Comparison of ENCODE assay signal across 9 cellular contexts in genomic region chr20:38589351-38589750, GRCh38. TPM values are rescaled to one million over a fixed set of nuclear protein-coding genes. Genes with fewer than 3 reads are reported as not detected.
"Had no signal": no experiment of that assay in that cellular context is flagged by ENCODE, and none has a peak within 500 bp of the region (broad histone marks: within the 10 kb centered on the region; RNA-seq: fewer than 3 reads in every experiment).

No MANE protein-coding gene starts in this region.

- H3K4me1 ChIP-seq: HAP-1 had no signal

- H3K4me1 Mint-ChIP-seq: GM23338, IgD-negative memory B cell had no signal

- ATAC-seq: GM23338, HCT116 had no signal

- H3K9me3 Mint-ChIP-seq: GM23338, HFFc6, IgD-negative memory B cell had no signal

- H3K4me3 Mint-ChIP-seq: GM23338, HFFc6, IgD-negative memory B cell had no signal

- H3K9me3 ChIP-seq: HAP-1 had no signal

- DNase-seq: H7, HFFc6, KBM-7 had no signal

- H3K4me3 ChIP-seq: GM23338, HAP-1 had no signal

- H3K36me3 ChIP-seq: HAP-1 had no signal

- H3K36me3 Mint-ChIP-seq: IgD-negative memory B cell had no signal

- H3K27ac Mint-ChIP-seq: GM23338, HFFc6, IgD-negative memory B cell had no signal

RNA-seq across cellular contexts. Expression of gene ADIG, which starts 8.4 kb away (rescaled TPM):
- total RNA-seq: GM23338, H4, H7, HFFc6, HT-29 had no signal
- polyA plus RNA-seq: GM23338, IgD-negative memory B cell had no signal

RNA-seq across cellular contexts. Expression of gene ARHGAP40, which starts 12.3 kb away (rescaled TPM):
- total RNA-seq: H4, HT-29 had no signal
- polyA plus RNA-seq: GM23338, IgD-negative memory B cell had no signal
